17 cellular contexts compared by ENCODE assay signal in genomic region chr9:114181583-114182409, GRCh38. TPM values are rescaled to one million over a fixed set of nuclear protein-coding genes. Genes with fewer than 3 reads are reported as not detected.
A peak's percentile ranks its signal among the peaks of the same experiment; 100 is the strongest.
DNase-seq lines count a peak whose midpoint lies in the region; ATAC-seq and TF ChIP-seq lines count a peak whose summit lies in the region.
"Had no signal": no experiment of that assay in that cellular context is flagged by ENCODE, and none has a peak within 500 bp of the region (broad histone marks: within the 10 kb centered on the region; RNA-seq: fewer than 3 reads in every experiment).

No MANE protein-coding gene starts in this region.

- no peaks in the 10 kb centered on the region for H3K27me3 ChIP-seq in fibroblast of lung (ENCODE audit: control insufficient read depth, insufficient read depth, low read length)
- no peaks in the 10 kb centered on the region for H3K27me3 ChIP-seq in aorta (ENCODE audit: control insufficient read depth in 1 of 2, insufficient read depth in 2 of 2, low read length in 1 of 2)
- H3K27me3 ChIP-seq in GM23338 (ENCODE audit: insufficient read depth), result no peaks in the 10 kb centered on the region
- H3K27me3 ChIP-seq: foreskin keratinocyte had no signal

- H3K4me1 Mint-ChIP-seq in GM23338, result peaks cover 4% of the 10 kb centered on the region; the same call in 1 of the 3 replicates
- H3K4me1 Mint-ChIP-seq: CD14-positive monocyte, IgD-negative memory B cell, immature natural killer cell had no signal

- ATAC-seq in left lobe of liver (peak; percentile 2), aorta (ENCODE audit: low FRiP score) (no peak), GM23338 (no peak)
- ATAC-seq: foreskin keratinocyte had no signal

- H3F3A ChIP-seq in GM23338 (replicated peaks; ENCODE audit: low read depth), result no peaks in the 10 kb centered on the region

- H2AFZ ChIP-seq in fibroblast of lung (ENCODE audit: low read length) (peak overlapping the region; percentile 44), GM23338 (no peak overlapping the region)

- no peaks in the 10 kb centered on the region for H3K9me3 ChIP-seq in fibroblast of lung (ENCODE audit: control insufficient read depth, insufficient read depth, low read depth, low read length)
- no peaks in the 10 kb centered on the region for H3K9me3 ChIP-seq in aorta (ENCODE audit: control insufficient read depth, low read length)

- H3K4me3 ChIP-seq in fibroblast of lung (replicated peaks in 1 of 4; ENCODE audit: control extremely low read depth in 1 of 4, insufficient read depth in 1 of 4, low read depth in 3 of 4, low read length in 4 of 4), result no peak overlapping the region
- H3K4me3 ChIP-seq in aorta (ENCODE audit: low read length in 2 of 2), result no peak overlapping the region
- H3K4me3 ChIP-seq in GM23338, result no peak overlapping the region

- peaks cover 3% of the 10 kb centered on the region for H3K36me3 ChIP-seq in fibroblast of lung (ENCODE audit: control insufficient read depth, insufficient read depth, low read length)
- no peaks in the 10 kb centered on the region for H3K36me3 ChIP-seq in aorta (ENCODE audit: control insufficient read depth in 1 of 2, insufficient read depth in 2 of 2, low read length in 1 of 2)
- no peaks in the 10 kb centered on the region; the same call in 1 of the 2 replicates for H3K36me3 ChIP-seq in GM23338 (ENCODE audit: insufficient read depth)

- 42 to 57% methylated on average over 9 of the region's 9 CpGs for WGBS in aorta, 2 donors

- no peaks in the 10 kb centered on the region for H3K9me3 Mint-ChIP-seq in GM23338
- H3K9me3 Mint-ChIP-seq: activated naive CD4-positive, alpha-beta T cell treated with anti-CD3 and anti-CD28 coated beads for 36 hours; CD14-positive monocyte; immature natural killer cell had no signal

- H3K27ac ChIP-seq in fibroblast of lung (ENCODE audit: insufficient read depth, low read length) (peak overlapping the region; percentile 61), aorta (ENCODE audit: low read depth in 1 of 2, low read length in 2 of 2) (peak overlapping the region; percentile 58 to 78), GM23338 (ENCODE audit: low read depth) (no peak overlapping the region)
- H3K27ac ChIP-seq: foreskin keratinocyte had no signal

- no peaks in the 10 kb centered on the region for H3K9me2 ChIP-seq in GM23338 (ENCODE audit: insufficient read depth)

- intact Hi-C loops in posterior vena cava (cut with DNase I), result loop anchor here (2.0 to 5.0 kb wide), 2 partner anchors 61 to 65 kb away; no protein-coding TSS in a partner anchor
- intact Hi-C loops in aorta (cut with DNase I), result no loop called here

- DNase-seq in fibroblast of lung (ENCODE audit: low read depth in 2 of 2) (peak in 1 of 2 donors; percentile 77), left lobe of liver (ENCODE audit: low spot score) (no peak), posterior vena cava (ENCODE audit: low spot score) (peak; percentile 10), aorta (peak in 1 of 2 donors; percentile 39), NCI-H1092 treated with DMSO at 0.1 percent for 48 hours (lab: John Stamatoyannopoulos, UW) (no peak), GM23338 (ENCODE audit: low spot score) (no peak), middle frontal gyrus (ENCODE audit: extremely low spot score, low spot score) (no peak)
- DNase-seq: activated naive CD4-positive, alpha-beta T cell treated with anti-CD3 and anti-CD28 coated beads for 36 hours; foreskin keratinocyte; H7; immature natural killer cell; NCI-H2107; NCI-H748 treated with DMSO at 0.1 percent for 48 hours; RPMI8226; T-helper 1 cell had no signal

- peaks cover 7% of the 10 kb centered on the region; the same call in 1 of the 3 replicates for H3K36me3 Mint-ChIP-seq in GM23338 (ENCODE audit: low read depth)
- H3K36me3 Mint-ChIP-seq: CD14-positive monocyte, IgD-negative memory B cell, immature natural killer cell had no signal

- peaks cover 9% of the 10 kb centered on the region for H3K27me3 Mint-ChIP-seq in GM23338 (ENCODE audit: insufficient read depth, low read depth, poor library complexity)

- no peak for TF ChIP-seq CTCF in fibroblast of lung (conservative IDR thresholded peaks at IDR 0.05 in 1 of 2, IDR thresholded peaks at IDR 0.05 in 1 of 2; ENCODE audit: low read depth in 1 of 2, low read length in 2 of 2)
- TF ChIP-seq CTCF in GM23338 (conservative IDR thresholded peaks at IDR 0.05; ENCODE audit: low read depth in 2 of 2), result no peak

- H3K79me2 ChIP-seq in fibroblast of lung (ENCODE audit: control insufficient read depth, insufficient read depth, low read length), result no peaks in the 10 kb centered on the region
- H3K79me2 ChIP-seq in GM23338 (replicated peaks; ENCODE audit: insufficient read depth), result no peaks in the 10 kb centered on the region

- H3K9ac ChIP-seq in fibroblast of lung (ENCODE audit: insufficient read depth, low read length), result no peak overlapping the region

- no peak overlapping the region for H3K27ac Mint-ChIP-seq in GM23338
- H3K27ac Mint-ChIP-seq: activated naive CD4-positive, alpha-beta T cell treated with anti-CD3 and anti-CD28 coated beads for 36 hours; CD14-positive monocyte; IgD-negative memory B cell; immature natural killer cell had no signal

- H3K4me2 ChIP-seq in fibroblast of lung (ENCODE audit: extremely low read depth, insufficient read depth, low read length) (peak overlapping the region; percentile 82), GM23338 (no peak overlapping the region)

- H3K4me3 Mint-ChIP-seq in GM23338, result no peak overlapping the region
- H3K4me3 Mint-ChIP-seq: activated naive CD4-positive, alpha-beta T cell treated with anti-CD3 and anti-CD28 coated beads for 36 hours; CD14-positive monocyte; IgD-negative memory B cell; immature natural killer cell had no signal

- H3K4me1 ChIP-seq in fibroblast of lung (ENCODE audit: control insufficient read depth, extremely low read depth, insufficient read depth, low read length) (peaks cover 43% of the 10 kb centered on the region), aorta (ENCODE audit: control insufficient read depth in 1 of 2, insufficient read depth in 2 of 2, low read length in 2 of 2) (peaks cover 7 to 12% of the 10 kb centered on the region in 2 donors), GM23338 (ENCODE audit: insufficient read depth) (no peaks in the 10 kb centered on the region)

- no peaks in the 10 kb centered on the region for H4K20me1 ChIP-seq in fibroblast of lung (ENCODE audit: control insufficient read depth, extremely low read depth, insufficient read depth, low read length)
- H4K20me1 ChIP-seq in GM23338 (replicated peaks; ENCODE audit: insufficient read depth), result no peaks in the 10 kb centered on the region

TF ChIP-seq in GM23338, 12 proteins besides CTCF, POLR2A, EP300 and RAD21 (continues in another document):
- TF ChIP-seq NANOG (IDR thresholded peaks at IDR 0.05; ENCODE audit: borderline replicate concordance), result no peak
- TF ChIP-seq EZH2phosphoT487 (IDR thresholded peaks at IDR 0.05; ENCODE audit: unreplicated experiment), result no peak
- no peak for TF ChIP-seq ZNF114 (CRISPR knock-in tag; IDR thresholded peaks at IDR 0.05)
- no peak for TF ChIP-seq ETS1 (IDR thresholded peaks at IDR 0.05)
- TF ChIP-seq REST (IDR thresholded peaks at IDR 0.05; ENCODE audit: unreplicated experiment), result no peak
- TF ChIP-seq EZH2 (IDR thresholded peaks at IDR 0.05; ENCODE audit: low read depth, unreplicated experiment), result no peak
- no peak for TF ChIP-seq STAT1 (IDR thresholded peaks at IDR 0.05; ENCODE audit: unreplicated experiment)
- no peak for TF ChIP-seq JUNB (IDR thresholded peaks at IDR 0.05; ENCODE audit: unreplicated experiment)
- TF ChIP-seq CREB1 (CRISPR knock-in tag; IDR thresholded peaks at IDR 0.05; ENCODE audit: low read depth), result no peak
- no peak for TF ChIP-seq ZNF331 (CRISPR knock-in tag; IDR thresholded peaks at IDR 0.05; ENCODE audit: low read depth)
- TF ChIP-seq POLR2AphosphoS5 (IDR thresholded peaks at IDR 0.05; ENCODE audit: low read depth), result no peak

RNA-seq across cellular contexts. Expression of gene COL27A1, which starts 26.5 kb away (rescaled TPM):
- total RNA-seq in fibroblast of lung, result 3.6 and 5.4 TPM in 2 replicates
- polyA plus RNA-seq in fibroblast of lung, result 2.4 and 3.3 TPM in 2 replicates
- polyA plus RNA-seq in fibroblast of lung (2012), result 2.1 and 3.7 TPM in 2 replicates
- 4.8 and 5.1 TPM in 2 replicates for polyA minus RNA-seq in fibroblast of lung (ENCODE audit: low replicate concordance)
- 51.0 TPM for total RNA-seq in left lobe of liver
- 1 to 10 TPM; 6.7 to 8.1 TPM for total RNA-seq in posterior vena cava
- 10 to 100 TPM; 36.9 to 54.3 TPM for total RNA-seq in aorta
- 10 to 100 TPM in 1 of 2 donors, 1 to 10 TPM in 1; 1.9 to 59.4 TPM for polyA plus RNA-seq in aorta
- total RNA-seq in GM23338 (2014; rRNA removed; shearing (Covaris generic)), result 12.9 and 18.0 TPM in 2 replicates
- polyA plus RNA-seq in GM23338 (2016; fragmentation: Nextera tagmentation; extraction: Ambion mirVana), result 8.6 and 10.5 TPM in 2 replicates
- polyA plus RNA-seq: CD14-positive monocyte, IgD-negative memory B cell, immature natural killer cell had no signal

Comparison
In these comparisons a context has a peak if more than half of its experiments do, and no peak if none do; other contexts are left out.
1. intact Hi-C loops: an anchor here in posterior vena cava (2.0 to 5.0 kb wide); none called in aorta.